32 cellular contexts compared by ENCODE assay signal in the genomic region with DNA sequence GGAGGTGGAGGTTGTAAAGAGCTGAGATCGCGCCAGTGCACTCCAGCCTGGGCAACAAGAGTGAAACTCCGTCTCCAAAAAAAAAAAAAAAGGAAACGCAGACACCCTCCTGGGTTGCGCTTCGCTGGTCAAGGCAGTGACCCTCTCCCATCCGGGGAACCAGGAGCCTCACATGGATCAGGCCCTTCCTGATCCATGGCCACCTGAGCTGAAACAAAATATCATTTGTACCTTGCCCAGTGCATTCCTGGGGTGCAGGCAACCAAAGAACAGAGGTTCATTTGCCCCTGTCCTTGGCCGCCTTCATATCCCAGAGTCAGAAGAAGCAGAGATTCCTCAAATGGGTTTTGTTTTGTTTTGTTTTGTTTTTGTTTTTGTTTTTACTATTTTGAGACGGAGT. TPM values are rescaled to one million over a fixed set of nuclear protein-coding genes. Genes with fewer than 3 reads are reported as not detected.
"Had no signal": no experiment of that assay in that cellular context is flagged by ENCODE, and none has a peak within 500 bp of the region (broad histone marks: within the 10 kb centered on the region; RNA-seq: fewer than 3 reads in every experiment).

No MANE protein-coding gene starts in this region.

- H3K27ac ChIP-seq: ascending aorta, breast epithelium, cardiac muscle cell, colonic mucosa, epithelial cell of prostate had no signal

- H3K4me1 ChIP-seq: breast epithelium had no signal

- H3K27ac Mint-ChIP-seq: activated CD4-positive, alpha-beta memory T cell treated with anti-CD3 and anti-CD28 coated beads for 36 hours; activated CD4-positive, alpha-beta T cell treated with anti-CD3 and anti-CD28 coated beads for 36 hours; activated CD4-positive, alpha-beta T cell treated with anti-CD3 and anti-CD28 coated beads, Interleukin-2, amount 10 ng/mL, durations not matched to agents 24 days and 14 days; activated CD8-positive, alpha-beta memory T cell treated with anti-CD3 and anti-CD28 coated beads, Interleukin-2, amount 10 ng/mL, durations not matched to agents 7 days and 5 days; activated CD8-positive, alpha-beta T cell treated with anti-CD3 and anti-CD28 coated beads, Interleukin-2, amount 10 ng/mL, durations not matched to agents 7 days and 5 days; activated naive CD4-positive, alpha-beta T cell treated with anti-CD3 and anti-CD28 coated beads, Interleukin-2, amount 10 ng/mL, durations not matched to agents 7 days and 5 days; activated naive CD4-positive, alpha-beta T cell treated with anti-CD3 and anti-CD28 coated beads, Interleukin-2, amount 50 U/mL, for 72 hours; activated naive CD8-positive, alpha-beta T cell treated with anti-CD3 and anti-CD28 coated beads, Interleukin-2, amount 10 ng/mL, durations not matched to agents 7 days and 5 days; activated T-helper 1 cell treated with anti-CD3 and anti-CD28 coated beads, Interleukin-12 subunit alpha, Interleukin-12 subunit beta, Interleukin-2, Interleukin-4 antibody, amounts not matched to agents 30 ng/mL and 10 ng/mL and 1 ng/mL, durations not matched to agents 14 hours and 24 hours and 36 hours; activated T-helper 2 cell treated with anti-CD3 and anti-CD28 coated beads, Interferon-gamma antibody, Interleukin-2, Interleukin-4, amounts not matched to agents 10 μg/mL and 5 μg/mL and 100 μg/mL, durations not matched to agents 14 hours and 24 hours and 36 hours; brain; T-helper 17 cell; T-helper 2 cell treated with Interferon-gamma antibody and Interleukin-4, amounts not matched to agents 5 μg/mL and 100 μg/mL, for 36 hours had no signal

- H3K4me3 Mint-ChIP-seq: activated CD4-positive, alpha-beta memory T cell treated with anti-CD3 and anti-CD28 coated beads for 36 hours; activated CD4-positive, alpha-beta T cell treated with anti-CD3 and anti-CD28 coated beads for 36 hours; activated CD4-positive, alpha-beta T cell treated with anti-CD3 and anti-CD28 coated beads, Interleukin-2, amount 10 ng/mL, durations not matched to agents 24 days and 14 days; activated CD8-positive, alpha-beta memory T cell treated with anti-CD3 and anti-CD28 coated beads, Interleukin-2, amount 10 ng/mL, durations not matched to agents 7 days and 5 days; activated CD8-positive, alpha-beta T cell treated with anti-CD3 and anti-CD28 coated beads, Interleukin-2, amount 10 ng/mL, durations not matched to agents 7 days and 5 days; activated naive CD4-positive, alpha-beta T cell treated with anti-CD3 and anti-CD28 coated beads, Interleukin-2, amount 10 ng/mL, durations not matched to agents 7 days and 5 days; activated naive CD8-positive, alpha-beta T cell treated with anti-CD3 and anti-CD28 coated beads, Interleukin-2, amount 10 ng/mL, durations not matched to agents 7 days and 5 days; activated T-helper 1 cell treated with anti-CD3 and anti-CD28 coated beads, Interleukin-12 subunit alpha, Interleukin-12 subunit beta, Interleukin-2, Interleukin-4 antibody, amounts not matched to agents 30 ng/mL and 10 ng/mL and 1 ng/mL, durations not matched to agents 14 hours and 24 hours and 36 hours; brain; T-helper 17 cell; T-helper 2 cell treated with Interferon-gamma antibody and Interleukin-4, amounts not matched to agents 5 μg/mL and 100 μg/mL, for 36 hours had no signal

- H3K4me3 ChIP-seq: ascending aorta, breast epithelium, cardiac muscle cell, colonic mucosa had no signal

- H3K36me3 Mint-ChIP-seq: activated CD4-positive, alpha-beta memory T cell treated with anti-CD3 and anti-CD28 coated beads for 36 hours; activated CD8-positive, alpha-beta memory T cell treated with anti-CD3 and anti-CD28 coated beads, Interleukin-2, amount 10 ng/mL, durations not matched to agents 7 days and 5 days; activated naive CD4-positive, alpha-beta T cell treated with anti-CD3 and anti-CD28 coated beads, Interleukin-2, amount 10 ng/mL, durations not matched to agents 7 days and 5 days; activated naive CD4-positive, alpha-beta T cell treated with anti-CD3 and anti-CD28 coated beads, Interleukin-2, amount 50 U/mL, for 72 hours; activated naive CD8-positive, alpha-beta T cell treated with anti-CD3 and anti-CD28 coated beads, Interleukin-2, amount 10 ng/mL, durations not matched to agents 7 days and 5 days; brain had no signal

- H3K27me3 Mint-ChIP-seq: activated CD4-positive, alpha-beta memory T cell treated with anti-CD3 and anti-CD28 coated beads for 36 hours; activated CD4-positive, alpha-beta T cell treated with anti-CD3 and anti-CD28 coated beads for 36 hours; activated CD4-positive, alpha-beta T cell treated with anti-CD3 and anti-CD28 coated beads, Interleukin-2, amount 10 ng/mL, durations not matched to agents 24 days and 14 days; activated CD8-positive, alpha-beta memory T cell treated with anti-CD3 and anti-CD28 coated beads, Interleukin-2, amount 10 ng/mL, durations not matched to agents 7 days and 5 days; activated naive CD8-positive, alpha-beta T cell treated with anti-CD3 and anti-CD28 coated beads, Interleukin-2, amount 10 ng/mL, durations not matched to agents 7 days and 5 days; T-helper 17 cell had no signal

- H3K9me3 ChIP-seq: ascending aorta, breast epithelium, colonic mucosa had no signal

- ATAC-seq: activated CD4-positive, alpha-beta T cell treated with anti-CD3 and anti-CD28 coated beads for 36 hours; activated CD8-positive, alpha-beta memory T cell treated with anti-CD3 and anti-CD28 coated beads, Interleukin-2, amount 10 ng/mL, durations not matched to agents 7 days and 5 days; activated CD8-positive, alpha-beta T cell treated with anti-CD3 and anti-CD28 coated beads, Interleukin-2, amount 10 ng/mL, durations not matched to agents 7 days and 5 days; activated naive CD4-positive, alpha-beta T cell treated with anti-CD3 and anti-CD28 coated beads, Interleukin-2, amount 50 U/mL, for 72 hours; T-helper 17 cell had no signal

- DNase-seq: activated CD4-positive, alpha-beta memory T cell treated with anti-CD3 and anti-CD28 coated beads for 36 hours; activated CD4-positive, alpha-beta T cell treated with anti-CD3 and anti-CD28 coated beads for 36 hours; activated CD4-positive, alpha-beta T cell treated with anti-CD3 and anti-CD28 coated beads, Interleukin-2, amount 10 ng/mL, durations not matched to agents 24 days and 14 days; activated CD4-positive, CD25-positive, alpha-beta regulatory T cell; activated CD4-positive, CD25-positive, alpha-beta regulatory T cell treated with anti-CD3 and anti-CD28 coated beads, Interleukin-2, amount 50 U/mL, for 72 hours; activated CD8-positive, alpha-beta memory T cell treated with anti-CD3 and anti-CD28 coated beads, Interleukin-2, amount 10 ng/mL, durations not matched to agents 7 days and 5 days; activated CD8-positive, alpha-beta memory T cell treated with anti-CD3 and anti-CD28 coated beads, Interleukin-2, amount 50 U/mL, for 4 hours; activated CD8-positive, alpha-beta T cell treated with anti-CD3 and anti-CD28 coated beads, Interleukin-2, amount 10 ng/mL, durations not matched to agents 7 days and 5 days; activated effector memory CD4-positive, alpha-beta T cell treated with anti-CD3 and anti-CD28 coated beads, Interleukin-2, amount 50 U/mL, for 16 hours; activated naive CD4-positive, alpha-beta T cell treated with anti-CD3 and anti-CD28 coated beads, Interleukin-2, amount 10 ng/mL, durations not matched to agents 7 days and 5 days; activated naive CD8-positive, alpha-beta T cell treated with anti-CD3 and anti-CD28 coated beads, Interleukin-2, amount 10 ng/mL, durations not matched to agents 7 days and 5 days; activated T-cell treated with anti-CD3 and anti-CD28 coated beads, Interleukin-2, amount 50 U/mL, for 1 hour; activated T-cell treated with anti-CD3 and anti-CD28 coated beads, Interleukin-2, amount 50 U/mL, for 48 hours; central memory CD4-positive, alpha-beta T cell; cerebellar nuclear complex; colonic mucosa; effector CD8-positive, alpha-beta T cell; foreskin fibroblast; T-helper 1 cell; T-helper 17 cell; T1000 had no signal

- H3K9me3 Mint-ChIP-seq: activated CD4-positive, alpha-beta memory T cell treated with anti-CD3 and anti-CD28 coated beads for 36 hours; activated CD4-positive, alpha-beta T cell treated with anti-CD3 and anti-CD28 coated beads, Interleukin-2, amount 10 ng/mL, durations not matched to agents 24 days and 14 days; activated naive CD4-positive, alpha-beta T cell treated with anti-CD3 and anti-CD28 coated beads, Interleukin-2, amount 10 ng/mL, durations not matched to agents 7 days and 5 days; activated naive CD4-positive, alpha-beta T cell treated with anti-CD3 and anti-CD28 coated beads, Interleukin-2, amount 50 U/mL, for 72 hours; activated naive CD8-positive, alpha-beta T cell treated with anti-CD3 and anti-CD28 coated beads, Interleukin-2, amount 10 ng/mL, durations not matched to agents 7 days and 5 days; activated T-helper 1 cell treated with anti-CD3 and anti-CD28 coated beads, Interleukin-12 subunit alpha, Interleukin-12 subunit beta, Interleukin-2, Interleukin-4 antibody, amounts not matched to agents 30 ng/mL and 10 ng/mL and 1 ng/mL, durations not matched to agents 14 hours and 24 hours and 36 hours; activated T-helper 2 cell treated with anti-CD3 and anti-CD28 coated beads, Interferon-gamma antibody, Interleukin-2, Interleukin-4, amounts not matched to agents 10 μg/mL and 5 μg/mL and 100 μg/mL, durations not matched to agents 14 hours and 24 hours and 36 hours; brain; T-helper 2 cell treated with Interferon-gamma antibody and Interleukin-4, amounts not matched to agents 5 μg/mL and 100 μg/mL, for 36 hours had no signal

- H3K36me3 ChIP-seq: ascending aorta, breast epithelium, cardiac muscle cell, colonic mucosa had no signal

- H3K27me3 ChIP-seq: ascending aorta, breast epithelium, cardiac muscle cell, colonic mucosa had no signal

RNA-seq across cellular contexts. Expression of a gene that starts 55.1 kb away (rescaled TPM):
- total RNA-seq: activated CD4-positive, alpha-beta memory T cell treated with anti-CD3 and anti-CD28 coated beads for 36 hours; activated CD4-positive, alpha-beta T cell treated with anti-CD3 and anti-CD28 coated beads for 36 hours; activated CD8-positive, alpha-beta memory T cell treated with anti-CD3 and anti-CD28 coated beads for 36 hours; activated CD8-positive, alpha-beta memory T cell treated with anti-CD3 and anti-CD28 coated beads, Interleukin-2, amount 10 ng/mL, durations not matched to agents 7 days and 5 days; activated CD8-positive, alpha-beta T cell treated with anti-CD3 and anti-CD28 coated beads, Interleukin-2, amount 10 ng/mL, durations not matched to agents 7 days and 5 days; activated T-helper 1 cell treated with anti-CD3 and anti-CD28 coated beads, Interleukin-12 subunit alpha, Interleukin-12 subunit beta, Interleukin-2, Interleukin-4 antibody, amounts not matched to agents 30 ng/mL and 10 ng/mL and 1 ng/mL, durations not matched to agents 14 hours and 24 hours and 36 hours; activated T-helper 2 cell treated with anti-CD3 and anti-CD28 coated beads, Interferon-gamma antibody, Interleukin-2, Interleukin-4, amounts not matched to agents 10 μg/mL and 5 μg/mL and 100 μg/mL, durations not matched to agents 14 hours and 24 hours and 36 hours; frontal cortex had no signal
